Comparison of ENCODE assay signal across 23 cellular contexts in genomic region chr5:3391210-3391609, GRCh38.
"Had no signal": no experiment of that assay in that cellular context is flagged by ENCODE, and none has a peak within 500 bp of the region (broad histone marks: within the 10 kb centered on the region; RNA-seq: fewer than 3 reads in every experiment).

No MANE protein-coding gene starts in this region.

- H3K36me3 Mint-ChIP-seq: natural killer cell; neural progenitor cell; stimulated activated effector memory CD8-positive, alpha-beta T cell treated with anti-CD3 and anti-CD28 coated beads, Interleukin-12 subunit alpha, Interleukin-12 subunit beta, amount 100 ng/mL, for 72 hours; stimulated activated naive B cell treated with anti-CD40 and anti-IgM and Interleukin-4, amounts not matched to agents 10 μg/mL and 1 μg/mL and 100 μg/mL, for 72 hours had no signal

- DNase-seq: natural killer cell; occipital lobe; ovary; psoas muscle; right cardiac atrium; right lobe of liver; sigmoid colon; small intestine; stimulated activated CD4-positive, alpha-beta T cell treated with anti-CD3 and anti-CD28 coated beads, Interleukin-15, amount 100 ng/mL, for 24 hours; stimulated activated CD4-positive, alpha-beta T cell treated with anti-CD3 and anti-CD28 coated beads, Interleukin-2, amount 100 ng/mL, for 24 hours; stimulated activated CD4-positive, alpha-beta T cell treated with anti-CD3 and anti-CD28 coated beads, Interleukin-2, amount 100 ng/mL, for 48 hours; stimulated activated CD4-positive, alpha-beta T cell treated with anti-CD3 and anti-CD28 coated beads, Interleukin-4, amount 100 ng/mL, for 24 hours; stimulated activated naive B cell treated with anti-CD40 and anti-IgM and Interleukin-4, amounts not matched to agents 10 μg/mL and 1 μg/mL and 100 μg/mL, for 72 hours; stimulated activated naive CD4-positive, alpha-beta T cell treated with Interleukin-2 at 50 U/mL for 16 hours; stomach; thyroid gland; trophoblast cell; upper lobe of left lung had no signal

- H3K9me3 Mint-ChIP-seq: nephron; stimulated activated naive CD8-positive, alpha-beta T cell treated with anti-CD3 and anti-CD28 coated beads, Interleukin-15, Interleukin-2, amounts not matched to agents 100 ng/mL and 50 ng/mL, for 24 hours had no signal

- H3K4me3 Mint-ChIP-seq: natural killer cell; nephron; neural progenitor cell; stimulated activated effector memory CD8-positive, alpha-beta T cell treated with anti-CD3 and anti-CD28 coated beads, Interleukin-12 subunit alpha, Interleukin-12 subunit beta, amount 100 ng/mL, for 72 hours; stimulated activated naive B cell treated with anti-CD40 and anti-IgM and Interleukin-4, amounts not matched to agents 10 μg/mL and 1 μg/mL and 100 μg/mL, for 72 hours; stimulated activated naive CD8-positive, alpha-beta T cell treated with anti-CD3 and anti-CD28 coated beads, Interleukin-15, Interleukin-2, amounts not matched to agents 100 ng/mL and 50 ng/mL, for 24 hours had no signal

- H3K4me1 Mint-ChIP-seq: natural killer cell; stimulated activated effector memory CD8-positive, alpha-beta T cell treated with anti-CD3 and anti-CD28 coated beads, Interleukin-12 subunit alpha, Interleukin-12 subunit beta, amount 100 ng/mL, for 72 hours; stimulated activated naive B cell treated with anti-CD40 and anti-IgM and Interleukin-4, amounts not matched to agents 10 μg/mL and 1 μg/mL and 100 μg/mL, for 72 hours had no signal

- H3K27ac Mint-ChIP-seq: natural killer cell; nephron; neural progenitor cell; progenitor cell of endocrine pancreas; stimulated activated effector memory CD8-positive, alpha-beta T cell treated with anti-CD3 and anti-CD28 coated beads, Interleukin-12 subunit alpha, Interleukin-12 subunit beta, amount 100 ng/mL, for 72 hours; stimulated activated naive B cell treated with anti-CD40 and anti-IgM and Interleukin-4, amounts not matched to agents 10 μg/mL and 1 μg/mL and 100 μg/mL, for 72 hours; stimulated activated naive CD8-positive, alpha-beta T cell treated with anti-CD3 and anti-CD28 coated beads, Interleukin-15, Interleukin-2, amounts not matched to agents 100 ng/mL and 50 ng/mL, for 24 hours had no signal

- ATAC-seq: natural killer cell; psoas muscle; right cardiac atrium; right lobe of liver; stimulated activated effector memory CD8-positive, alpha-beta T cell treated with anti-CD3 and anti-CD28 coated beads, Interleukin-12 subunit alpha, Interleukin-12 subunit beta, amount 100 ng/mL, for 72 hours; stimulated activated naive B cell treated with anti-CD40 and anti-IgM and Interleukin-4, amounts not matched to agents 10 μg/mL and 1 μg/mL and 100 μg/mL, for 72 hours had no signal

- H3K27me3 Mint-ChIP-seq: stimulated activated naive B cell treated with anti-CD40 and anti-IgM and Interleukin-4, amounts not matched to agents 10 μg/mL and 1 μg/mL and 100 μg/mL, for 72 hours; stimulated activated naive CD8-positive, alpha-beta T cell treated with anti-CD3 and anti-CD28 coated beads, Interleukin-15, Interleukin-2, amounts not matched to agents 100 ng/mL and 50 ng/mL, for 24 hours had no signal
